24 cellular contexts compared by ENCODE assay signal in genomic region chr2:22957441-22957840, GRCh38.
"Had no signal": no experiment of that assay in that cellular context is flagged by ENCODE, and none has a peak within 500 bp of the region (broad histone marks: within the 10 kb centered on the region; RNA-seq: fewer than 3 reads in every experiment).

No MANE protein-coding gene starts in this region.

- DNase-seq: cortex of kidney; foreskin fibroblast; gastrocnemius medialis; head of caudate nucleus; mesendoderm; midbrain; naive thymus-derived CD4-positive, alpha-beta T cell; nucleus accumbens; stimulated activated CD4-positive, alpha-beta T cell treated with anti-CD3 and anti-CD28 coated beads, Interleukin-12 subunit alpha, Interleukin-12 subunit beta, amount 100 ng/mL, for 4 hours; stimulated activated CD4-positive, alpha-beta T cell treated with anti-CD3 and anti-CD28 coated beads, Interleukin-1b, Interleukin-23, amount 100 ng/mL, for 48 hours; stimulated activated CD4-positive, alpha-beta T cell treated with anti-CD3 and anti-CD28 coated beads, Interleukin-4, amount 100 ng/mL, for 1 hour; stimulated activated CD8-positive, alpha-beta memory T cell treated with anti-CD3 and anti-CD28 coated beads, Interleukin-4, amount 100 ng/mL, for 48 hours; stimulated activated naive CD4-positive, alpha-beta T cell; stimulated activated naive CD8-positive, alpha-beta T cell treated with anti-CD3 and anti-CD28 coated beads, Interleukin-15, amount 100 ng/mL, for 72 hours; transverse colon; upper lobe of right lung; uterus had no signal

- H3K9me3 ChIP-seq: gastrocnemius medialis, prostate gland, right atrium auricular region, suprapubic skin, transverse colon, upper lobe of right lung, uterus had no signal

- H3K36me3 ChIP-seq: gastrocnemius medialis, neural progenitor cell, prostate gland, right atrium auricular region, suprapubic skin, transverse colon, upper lobe of right lung, uterus had no signal

- H3K9ac ChIP-seq: neural progenitor cell had no signal

- H3K4me2 ChIP-seq: neural progenitor cell, smooth muscle cell had no signal

- H3K4me1 ChIP-seq: gastrocnemius medialis, prostate gland, right atrium auricular region, suprapubic skin, transverse colon, upper lobe of right lung, uterus had no signal

- H2AFZ ChIP-seq: neural progenitor cell had no signal

- H3K27ac ChIP-seq: gastrocnemius medialis, neural progenitor cell, prostate gland, right atrium auricular region, suprapubic skin, transverse colon, upper lobe of right lung, uterus had no signal

- H3K4me3 ChIP-seq: gastrocnemius medialis, neural progenitor cell, prostate gland, right atrium auricular region, smooth muscle cell, suprapubic skin, transverse colon, upper lobe of right lung, uterus had no signal

- ATAC-seq: gastrocnemius medialis; left lobe of liver; naive thymus-derived CD4-positive, alpha-beta T cell; sciatic nerve; stimulated activated naive CD8-positive, alpha-beta T cell treated with anti-CD3 and anti-CD28 coated beads, Interleukin-15, amount 100 ng/mL, for 72 hours; upper lobe of right lung had no signal

- H3K27me3 ChIP-seq: gastrocnemius medialis, neural progenitor cell, right atrium auricular region, suprapubic skin, transverse colon, upper lobe of right lung, uterus had no signal
